In the genomic region with DNA sequence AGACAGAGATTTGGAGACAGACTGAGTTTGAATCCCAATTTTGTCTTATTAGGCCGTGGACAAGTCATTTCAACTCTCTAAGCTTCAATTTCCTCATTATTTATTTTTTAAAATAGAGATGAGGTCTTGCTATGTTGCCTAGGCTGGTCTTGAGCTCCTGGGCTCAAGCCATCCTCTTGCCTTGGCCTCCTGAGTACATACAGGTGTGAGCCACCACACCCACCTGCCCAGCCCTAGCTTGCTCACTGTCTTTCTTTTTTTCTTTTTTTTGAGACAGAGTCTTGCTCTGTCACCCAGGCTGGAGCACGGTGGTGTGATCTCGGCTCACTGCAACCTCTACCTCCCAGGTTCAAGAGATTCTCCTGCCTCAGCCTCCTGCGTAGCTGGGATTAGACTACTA, we compare ENCODE assay signal across 8 cellular contexts. TPM values are rescaled to one million over a fixed set of nuclear protein-coding genes. Genes with fewer than 3 reads are reported as not detected.
DNase-seq lines count a peak whose midpoint lies in the region; ATAC-seq, FAIRE-seq and TF ChIP-seq lines count a peak whose summit lies in the region.
"Not testable (repeated sequence)": the region's sequence is repeated elsewhere in the genome, so short reads cannot be mapped to it uniquely, and the experiment has no call there.

No MANE protein-coding gene starts in this region.

- TF ChIP-seq EP300 in esophagus muscularis mucosa (IDR thresholded peaks at IDR 0.05), result not testable (repeated sequence)

- H3K9me3 ChIP-seq in T-helper 17 cell (ENCODE audit: control insufficient read depth, low read length, poor library complexity, severe bottlenecking); esophagus muscularis mucosa; lung (ENCODE audit: control insufficient read depth in 2 of 2, insufficient read depth in 1 of 2, low read length in 1 of 2); small intestine (ENCODE audit: control insufficient read depth, low read depth); upper lobe of right lung: not testable (repeated sequence)

- intact Hi-C loops in esophagus muscularis mucosa (cut with DNase I); upper lobe of right lung (cut with DNase I): not testable (repeated sequence)

- not testable (repeated sequence) for FAIRE-seq in small intestine (lab: Jason Lieb, UNC)

- H3K36me3 ChIP-seq in esophagus muscularis mucosa; lung (ENCODE audit: control insufficient read depth in 2 of 2, insufficient read depth in 2 of 2, low read length in 2 of 2); small intestine (ENCODE audit: control insufficient read depth in 2 of 2, insufficient read depth in 2 of 2, low read length in 2 of 2); upper lobe of right lung: not testable (repeated sequence)

- ATAC-seq in T-helper 17 cell (peak; percentile 56), upper lobe of right lung (peak; percentile 7)
- peak; percentile 18 for ATAC-seq in activated naive CD8-positive, alpha-beta T cell treated with anti-CD3 and anti-CD28 coated beads, Interleukin-2, amount 50 U/mL, for 24 hours
- not testable (repeated sequence) for ATAC-seq in lung (ENCODE audit: insufficient read depth, low FRiP score)

- not testable (repeated sequence) for H3K36me3 Mint-ChIP-seq in HFFc6 (ENCODE audit: low read depth); T-helper 17 cell (ENCODE audit: low read depth); activated naive CD8-positive, alpha-beta T cell treated with anti-CD3 and anti-CD28 coated beads, Interleukin-2, amount 50 U/mL, for 24 hours (ENCODE audit: low read depth)

- H3K27me3 Mint-ChIP-seq in HFFc6 (ENCODE audit: insufficient read depth); T-helper 17 cell; activated naive CD8-positive, alpha-beta T cell treated with anti-CD3 and anti-CD28 coated beads, Interleukin-2, amount 50 U/mL, for 24 hours: not testable (repeated sequence)

- TF ChIP-seq CTCF in HFFc6 (IDR thresholded peaks at IDR 0.05); esophagus muscularis mucosa (IDR thresholded peaks at IDR 0.05); lung (IDR thresholded peaks at IDR 0.05; ENCODE audit: control extremely low read depth, extremely low read depth); upper lobe of right lung (IDR thresholded peaks at IDR 0.05): not testable (repeated sequence)

- peak overlapping the region; percentile 64 for H3K27ac Mint-ChIP-seq in HFFc6
- H3K27ac Mint-ChIP-seq in T-helper 17 cell, result peak overlapping the region; percentile 96
- peak overlapping the region; percentile 86 for H3K27ac Mint-ChIP-seq in activated naive CD8-positive, alpha-beta T cell treated with anti-CD3 and anti-CD28 coated beads, Interleukin-2, amount 50 U/mL, for 24 hours

- H3K27me3 ChIP-seq in esophagus muscularis mucosa; lung (ENCODE audit: control insufficient read depth, insufficient read depth); small intestine (ENCODE audit: control insufficient read depth in 2 of 2, insufficient read depth in 2 of 2, low read length in 2 of 2); upper lobe of right lung: not testable (repeated sequence)

- H3K4me1 Mint-ChIP-seq in HFFc6 (ENCODE audit: low read depth) (peaks cover 39% of the 10 kb centered on the region), T-helper 17 cell (peaks cover 55% of the 10 kb centered on the region)
- peaks cover 84% of the 10 kb centered on the region for H3K4me1 Mint-ChIP-seq in activated naive CD8-positive, alpha-beta T cell treated with anti-CD3 and anti-CD28 coated beads, Interleukin-2, amount 50 U/mL, for 24 hours

- TF ChIP-seq POLR2A in esophagus muscularis mucosa (IDR thresholded peaks at IDR 0.05; ENCODE audit: low read depth), result not testable (repeated sequence)

- H3K4me3 ChIP-seq in esophagus muscularis mucosa; lung; small intestine (ENCODE audit: low read depth in 1 of 2, low read length in 2 of 2); upper lobe of right lung: not testable (repeated sequence)

- H3K4me1 ChIP-seq in esophagus muscularis mucosa (peaks cover 11 to 31% (median 20%) of the 10 kb centered on the region in 4 donors), small intestine (ENCODE audit: control insufficient read depth in 2 of 2, insufficient read depth in 1 of 2, low read depth in 1 of 2, low read length in 1 of 2) (peaks cover 5 to 13% of the 10 kb centered on the region in 2 donors), upper lobe of right lung (peaks cover 13% of the 10 kb centered on the region)
- H3K4me1 ChIP-seq in lung (ENCODE audit: control insufficient read depth in 2 of 2, insufficient read depth in 2 of 2, low read length in 2 of 2), result not testable (repeated sequence)

- 95% methylated on average over 4 of the region's 4 CpGs for WGBS in esophagus muscularis mucosa
- 92% methylated on average over 4 of the region's 4 CpGs for WGBS in lung, 2 donors
- 68 to 85% (median 77%) methylated on average over 4 of the region's 4 CpGs for WGBS in small intestine, 3 donors

- not testable (repeated sequence) for DNase-seq in HFFc6; T-helper 17 cell; activated naive CD8-positive, alpha-beta T cell treated with anti-CD3 and anti-CD28 coated beads, Interleukin-2, amount 50 U/mL, for 24 hours; esophagus muscularis mucosa (ENCODE audit: extremely low spot score); lung (ENCODE audit: low spot score); upper lobe of right lung
- peak; percentile 58 for DNase-seq in activated T-cell treated with anti-CD3 and anti-CD28 coated beads, Interleukin-2, amount 50 U/mL, for 1 hour
- peak; percentile 32 for DNase-seq in small intestine

- H3K27ac ChIP-seq in esophagus muscularis mucosa (replicated peaks in 1 of 4), result peak overlapping the region; percentile 51 to 76 (median 57)
- peak overlapping the region; percentile 65 to 72 for H3K27ac ChIP-seq in lung (ENCODE audit: low read depth in 1 of 2, low read length in 1 of 2)
- H3K27ac ChIP-seq in small intestine (ENCODE audit: low read depth in 1 of 2, low read length in 1 of 2), result peak overlapping the region; percentile 62 to 97
- H3K27ac ChIP-seq in upper lobe of right lung, result peak overlapping the region; percentile 74

- H3K4me3 Mint-ChIP-seq in HFFc6, result not testable (repeated sequence)
- peak overlapping the region; percentile 60 for H3K4me3 Mint-ChIP-seq in T-helper 17 cell
- peak overlapping the region; percentile 34 for H3K4me3 Mint-ChIP-seq in activated naive CD8-positive, alpha-beta T cell treated with anti-CD3 and anti-CD28 coated beads, Interleukin-2, amount 50 U/mL, for 24 hours

- not testable (repeated sequence) for H3K9me3 Mint-ChIP-seq in HFFc6; activated naive CD8-positive, alpha-beta T cell treated with anti-CD3 and anti-CD28 coated beads, Interleukin-2, amount 50 U/mL, for 24 hours

RNA-seq across cellular contexts. Expression of a gene that starts 45.2 kb away (rescaled TPM):
- total RNA-seq in HFFc6 (2021; fragmentation: NEBNext Ultra II Directional; extraction: Animal tissue kit (Norgen Biotek cat#: 25700)), result 10 to 100 TPM in 1 of 6 experiments, 1 to 10 TPM in 5; 6.9 to 11.1 (median 7.7) TPM
- total RNA-seq in T-helper 17 cell (10 to 100 TPM; 72.9 to 82.0 TPM), esophagus muscularis mucosa (10 to 100 TPM; 14.1 to 35.5 (median 31.8) TPM), lung (10 to 100 TPM; 17.7 to 21.1 TPM), upper lobe of right lung (25.4 TPM)
- polyA plus RNA-seq in lung (10 to 100 TPM in 1 of 2 donors, 1 to 10 TPM in 1; 8.0 to 12.8 TPM), small intestine (10 to 100 TPM in 1 of 3 donors, 1 to 10 TPM in 1, under 1 TPM in 1; 0.67 to 11.7 (median 3.5) TPM)

RNA-seq across cellular contexts. Expression of a gene that starts 55.9 kb away (rescaled TPM):
- total RNA-seq in HFFc6 (2021; fragmentation: NEBNext Ultra II Directional; extraction: Animal tissue kit (Norgen Biotek cat#: 25700)), result 10 to 100 TPM; 62.3 to 74.4 (median 73.2) TPM
- 10 to 100 TPM; 43.4 to 53.8 TPM for total RNA-seq in T-helper 17 cell
- total RNA-seq in esophagus muscularis mucosa, result 10 to 100 TPM; 28.4 to 37.8 (median 30.0) TPM
- total RNA-seq in lung, result 10 to 100 TPM; 43.4 to 47.8 TPM
- 10 to 100 TPM; 27.3 to 31.0 TPM for polyA plus RNA-seq in lung
- polyA plus RNA-seq in small intestine, result 10 to 100 TPM; 12.5 to 17.4 (median 15.9) TPM
- total RNA-seq in upper lobe of right lung, result 43.8 TPM
